ENCODE assay signal across 21 cellular contexts in the genomic region with DNA sequence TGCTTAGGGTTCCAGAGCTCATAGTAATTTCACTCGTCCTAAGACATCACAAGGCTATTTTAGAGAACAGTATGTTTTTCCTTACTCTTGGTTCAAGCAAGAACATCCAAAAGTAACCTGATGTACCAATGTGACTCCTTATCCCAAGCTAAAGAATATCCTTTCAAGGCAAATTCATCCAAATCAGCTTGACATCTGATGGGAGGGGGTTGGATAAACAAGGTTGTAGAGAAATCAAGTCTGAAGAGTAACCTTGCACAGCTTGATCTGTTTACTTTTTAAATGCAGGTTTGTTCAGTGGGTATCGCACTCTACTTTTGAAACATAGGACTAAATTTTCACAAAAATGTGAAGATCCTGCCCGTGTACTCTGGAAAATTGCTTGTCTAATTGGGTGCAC.
"Had no signal": no experiment of that assay in that cellular context is flagged by ENCODE, and none has a peak within 500 bp of the region (broad histone marks: within the 10 kb centered on the region; RNA-seq: fewer than 3 reads in every experiment).

No MANE protein-coding gene starts in this region.

- DNase-seq: activated CD4-positive, alpha-beta T cell treated with anti-CD3 and anti-CD28 coated beads, Interleukin-2, amount 10 ng/mL, durations not matched to agents 24 days and 14 days; activated CD4-positive, alpha-beta T cell treated with anti-CD3 and anti-CD28 coated beads, Interleukin-2, amount 50 U/mL, for 48 hours; activated CD4-positive, CD25-positive, alpha-beta regulatory T cell treated with anti-CD3 and anti-CD28 coated beads, Interleukin-2, amount 50 U/mL, for 72 hours; activated CD8-positive, alpha-beta memory T cell treated with anti-CD3 and anti-CD28 coated beads, Interleukin-2, amount 10 ng/mL, durations not matched to agents 7 days and 5 days; activated effector memory CD4-positive, alpha-beta T cell treated with Interleukin-2 at 50 U/mL for 16 hours; activated naive CD4-positive, alpha-beta T cell; activated T-cell treated with anti-CD3 and anti-CD28 coated beads, Interleukin-2, amount 50 U/mL, for 24 hours; aorta; body of pancreas; IMR-90; Kasumi-1; KBM-7; NCI-H1436; NCI-H187 treated with DMSO at 0.1 percent for 48 hours; NCI-H2081 treated with DMSO at 0.1 percent for 48 hours; NCI-H446 treated with DMSO at 0.1 percent for 48 hours; NCI-H524 treated with DMSO at 0.1 percent for 48 hours; PC-9; SIG-M5; T-helper 17 cell; T-helper 9 cell had no signal

- H3K4me3 ChIP-seq: body of pancreas, PC-9 had no signal
